18 cellular contexts compared by ENCODE assay signal in the genomic region with DNA sequence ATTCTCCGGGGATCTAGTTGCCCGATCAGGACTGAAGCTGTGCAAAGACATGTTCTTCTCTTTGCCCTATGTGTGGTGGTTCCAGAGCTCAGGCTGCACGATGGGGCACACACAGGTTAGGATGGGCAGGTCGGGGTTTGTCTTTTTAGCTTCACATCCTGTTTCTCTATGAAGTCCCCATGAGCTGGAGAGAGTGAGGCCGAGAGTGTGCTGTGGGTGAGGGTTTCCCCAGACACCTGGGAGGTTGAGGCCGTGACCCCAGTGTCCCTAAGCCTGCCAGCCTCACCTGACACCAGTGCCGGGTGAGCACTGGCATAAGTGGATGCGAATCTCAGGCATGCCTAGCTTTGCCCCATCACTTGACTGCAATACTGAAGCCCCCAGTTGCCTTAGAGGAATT. TPM values are rescaled to one million over a fixed set of nuclear protein-coding genes. Genes with fewer than 3 reads are reported as not detected.
DNase-seq lines count a peak whose midpoint lies in the region; ATAC-seq and TF ChIP-seq lines count a peak whose summit lies in the region.
"Had no signal": no experiment of that assay in that cellular context is flagged by ENCODE, and none has a peak within 500 bp of the region (broad histone marks: within the 10 kb centered on the region; RNA-seq: fewer than 3 reads in every experiment).

No MANE protein-coding gene starts in this region.

- H3K4me3 ChIP-seq in GM12864 (ENCODE audit: low read depth, low read length) (no peak overlapping the region), esophagus muscularis mucosa (no peak overlapping the region)

- H3K36me3 ChIP-seq in esophagus muscularis mucosa = no peaks in the 10 kb centered on the region

- H3K27me3 ChIP-seq in esophagus muscularis mucosa = no peaks in the 10 kb centered on the region

- no peak for TF ChIP-seq EP300 in esophagus muscularis mucosa (IDR thresholded peaks at IDR 0.05)

- 75% methylated on average over 8 of the region's 8 CpGs for whole genome bisulfite sequencing in esophagus muscularis mucosa

- no peak overlapping the region for H3K27ac ChIP-seq in esophagus muscularis mucosa (replicated peaks in 1 of 4)

- intact Hi-C loops in esophagus muscularis mucosa (cut with DNase I) = no loop called here

- peaks cover 0 to under 1% (median 0%) of the 10 kb centered on the region in 4 donors for H3K9me3 ChIP-seq in esophagus muscularis mucosa

- peak; percentile 67 for ATAC-seq in GM19324 (IDR thresholded peaks at IDR 0.05; ENCODE audit: low FRiP score, unreplicated experiment)
- peak; percentile 75 for ATAC-seq in GM21825 (IDR thresholded peaks at IDR 0.05; ENCODE audit: unreplicated experiment)
- peak; percentile 79 for ATAC-seq in HG03196 (IDR thresholded peaks at IDR 0.05; ENCODE audit: unreplicated experiment)
- ATAC-seq: activated naive CD8-positive, alpha-beta T cell treated with anti-CD3 and anti-CD28 coated beads, Interleukin-2, amount 50 U/mL, for 24 hours; left colon; naive thymus-derived CD4-positive, alpha-beta T cell had no signal

- no peaks in the 10 kb centered on the region for H3K4me1 ChIP-seq in esophagus muscularis mucosa

- peak; percentile 42 for DNase-seq in GM12864 (ENCODE audit: low read depth)
- DNase-seq in esophagus muscularis mucosa (ENCODE audit: extremely low spot score) = no peak
- no peak for DNase-seq in activated CD4-positive, alpha-beta T cell treated with anti-CD3 and anti-CD28 coated beads, Interleukin-2, amount 50 U/mL, for 48 hours
- DNase-seq in NCI-H146 (lab: John Stamatoyannopoulos, UW) = no peak
- no peak for DNase-seq in activated T-cell treated with anti-CD3 and anti-CD28 coated beads, Interleukin-2, amount 50 U/mL, for 1 hour
- DNase-seq: activated naive CD8-positive, alpha-beta T cell treated with anti-CD3 and anti-CD28 coated beads, Interleukin-2, amount 50 U/mL, for 24 hours; DMS 273 treated with DMSO at 0.1 percent for 48 hours; HCEC 1CT; left colon; naive thymus-derived CD4-positive, alpha-beta T cell; NCI-H1092 treated with DMSO at 0.1 percent for 48 hours; NCI-H2227 treated with DMSO at 0.1 percent for 48 hours; stimulated activated CD4-positive, alpha-beta T cell treated with anti-CD3 and anti-CD28 coated beads, Interleukin-4, amount 100 ng/mL, for 24 hours; stimulated activated naive CD4-positive, alpha-beta T cell had no signal

- TF ChIP-seq CTCF in GM12864 (IDR thresholded peaks at IDR 0.05; ENCODE audit: low read depth, low read length, missing control alignments) = no peak
- TF ChIP-seq CTCF in esophagus muscularis mucosa (IDR thresholded peaks at IDR 0.05) = no peak

- no peak for TF ChIP-seq POLR2A in esophagus muscularis mucosa (IDR thresholded peaks at IDR 0.05; ENCODE audit: low read depth)

RNA-seq across cellular contexts. Expression of gene IGF1, which starts 32.9 kb away (rescaled TPM):
- total RNA-seq in esophagus muscularis mucosa = 10 to 100 TPM; 15.4 to 79.4 (median 45.3) TPM
- total RNA-seq: WTC11 had no signal
